9 cellular contexts compared by ENCODE assay signal in the genomic region with DNA sequence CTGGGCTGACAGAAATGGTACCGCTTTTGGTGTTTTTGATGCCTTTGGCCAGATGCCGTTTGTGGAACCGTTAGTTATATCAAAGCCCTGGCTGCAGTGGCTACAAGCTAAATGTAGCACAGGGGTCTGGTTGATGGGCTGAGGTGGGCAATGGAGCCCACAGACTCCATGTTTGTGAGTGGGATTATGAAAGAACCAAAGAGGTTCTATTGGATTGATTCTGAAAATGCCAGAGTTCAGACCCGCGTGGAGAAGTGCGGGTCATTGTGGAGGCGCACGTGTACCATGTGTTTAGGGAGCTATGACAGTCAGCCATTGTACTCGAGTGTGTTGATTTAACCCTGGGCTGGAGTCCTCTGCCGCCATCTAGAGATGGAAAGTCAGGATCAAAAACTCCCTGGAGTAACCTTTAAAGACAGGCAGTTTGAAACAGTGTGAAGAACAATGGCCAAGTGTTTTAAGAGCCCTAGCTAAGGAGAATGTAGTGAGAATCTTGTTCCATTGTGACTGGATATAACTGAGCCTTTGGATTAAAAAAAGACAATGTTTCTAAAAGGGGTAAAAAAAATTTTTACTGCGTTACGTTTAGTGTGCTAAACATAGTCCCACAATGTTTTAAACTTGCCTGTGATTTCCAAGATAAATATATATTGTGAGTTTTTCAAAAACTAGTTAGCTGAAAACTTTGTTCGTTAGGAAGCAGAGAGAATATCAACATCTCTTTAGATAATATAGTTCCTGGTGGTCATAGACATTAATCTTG. TPM values are rescaled to one million over a fixed set of nuclear protein-coding genes. Genes with fewer than 3 reads are reported as not detected.
DNase-seq lines count a peak whose midpoint lies in the region; ATAC-seq and TF ChIP-seq lines count a peak whose summit lies in the region.
"Had no signal": no experiment of that assay in that cellular context is flagged by ENCODE, and none has a peak within 500 bp of the region (broad histone marks: within the 10 kb centered on the region; RNA-seq: fewer than 3 reads in every experiment).

No MANE protein-coding gene starts in this region.

- peak overlapping the region in 2 of 10 donors; percentile 25 to 52 for H3K27ac ChIP-seq in heart right ventricle
- H3K27ac ChIP-seq: neutrophil had no signal

- intact Hi-C loops in heart right ventricle (cut with DNase I) = loop anchor here in 4 of 10 donors (5.0 kb wide), 2 partner anchors 90 to 95 kb away; a partner anchor contains a TSS

- peaks cover 4% of the 10 kb centered on the region for H3K4me1 Mint-ChIP-seq in activated CD8-positive, alpha-beta T cell treated with anti-CD3 and anti-CD28 coated beads, Interleukin-2, amount 10 ng/mL, durations not matched to agents 7 days and 5 days (ENCODE audit: low read depth)

- peak; percentile 44 for ATAC-seq in GM18502 (IDR thresholded peaks at IDR 0.05; ENCODE audit: poor library complexity, unreplicated experiment)
- ATAC-seq in activated CD8-positive, alpha-beta T cell treated with anti-CD3 and anti-CD28 coated beads, Interleukin-2, amount 10 ng/mL, durations not matched to agents 7 days and 5 days = peak; percentile 44
- peak; percentile 75 to 90 (median 89) for ATAC-seq in heart right ventricle
- no peak for ATAC-seq in HG02981 (IDR thresholded peaks at IDR 0.05; ENCODE audit: unreplicated experiment)

- H3K27me3 Mint-ChIP-seq in activated CD8-positive, alpha-beta T cell treated with anti-CD3 and anti-CD28 coated beads, Interleukin-2, amount 10 ng/mL, durations not matched to agents 7 days and 5 days (ENCODE audit: low read depth) = peaks cover 8% of the 10 kb centered on the region

- POLR2A ChIA-PET in activated CD8-positive, alpha-beta T cell treated with anti-CD3 and anti-CD28 coated beads, Interleukin-2, amount 10 ng/mL, durations not matched to agents 7 days and 5 days (lab: Charles Lee) = interaction anchor here (0.7 kb wide), 1 partner anchor 708 kb away, joined by 3 read pairs; no protein-coding TSS in a partner anchor

- no peaks in the 10 kb centered on the region for H3K9me3 ChIP-seq in heart right ventricle
- H3K9me3 ChIP-seq: neutrophil had no signal

- CTCF ChIA-PET in activated CD8-positive, alpha-beta T cell treated with anti-CD3 and anti-CD28 coated beads, Interleukin-2, amount 10 ng/mL, durations not matched to agents 7 days and 5 days (lab: Charles Lee) = interaction anchor here (0.6 to 1.7 kb wide), 9 partner anchors 13 to 192 kb away, joined by 3 to 5 read pairs (median 3); a partner anchor contains a TSS

- 11 to 21% methylated on average over 13 of the region's 13 CpGs for WGBS in heart right ventricle, 2 donors

- no peak for DNase-seq in AG09309 (ENCODE audit: low read depth)
- peak; percentile 15 for DNase-seq in NCI-H2171 (lab: John Stamatoyannopoulos, UW)
- DNase-seq in activated CD8-positive, alpha-beta T cell treated with anti-CD3 and anti-CD28 coated beads, Interleukin-2, amount 10 ng/mL, durations not matched to agents 7 days and 5 days = peak; percentile 23
- peak in 1 of 2 donors; percentile 57 for DNase-seq in heart right ventricle
- peak; percentile 71 for DNase-seq in renal cortical epithelial cell (ENCODE audit: low read depth)
- DNase-seq in activated CD4-positive, CD25-positive, alpha-beta regulatory T cell (lab: John Stamatoyannopoulos, UW) = no peak

- H3K4me3 Mint-ChIP-seq in activated CD8-positive, alpha-beta T cell treated with anti-CD3 and anti-CD28 coated beads, Interleukin-2, amount 10 ng/mL, durations not matched to agents 7 days and 5 days = no peak overlapping the region

- H3K36me3 ChIP-seq in heart right ventricle = no peaks in the 10 kb centered on the region
- H3K36me3 ChIP-seq: neutrophil had no signal

- H3K27me3 ChIP-seq in heart right ventricle = no peaks in the 10 kb centered on the region
- H3K27me3 ChIP-seq: neutrophil had no signal

- TF ChIP-seq CTCF in AG09309 (IDR thresholded peaks at IDR 0.05; ENCODE audit: control insufficient read depth, insufficient read depth, low read depth, low read length, missing control alignments) (peak; percentile 68), heart right ventricle (IDR thresholded peaks at IDR 0.05) (peak; percentile 24 to 70 (median 57))

- H3K9me3 Mint-ChIP-seq in activated CD8-positive, alpha-beta T cell treated with anti-CD3 and anti-CD28 coated beads, Interleukin-2, amount 10 ng/mL, durations not matched to agents 7 days and 5 days (ENCODE audit: insufficient read depth) = no peaks in the 10 kb centered on the region

- H3K36me3 Mint-ChIP-seq in activated CD8-positive, alpha-beta T cell treated with anti-CD3 and anti-CD28 coated beads, Interleukin-2, amount 10 ng/mL, durations not matched to agents 7 days and 5 days (ENCODE audit: low read depth) = no peaks in the 10 kb centered on the region

- peaks cover 0 to 61% (median 19%) of the 10 kb centered on the region in 9 donors for H3K4me1 ChIP-seq in heart right ventricle

- no peak overlapping the region for H3K27ac Mint-ChIP-seq in activated CD8-positive, alpha-beta T cell treated with anti-CD3 and anti-CD28 coated beads, Interleukin-2, amount 10 ng/mL, durations not matched to agents 7 days and 5 days

- no peak overlapping the region for H3K4me3 ChIP-seq in AG09309 (ENCODE audit: control insufficient read depth, low read depth, low read length)
- H3K4me3 ChIP-seq in heart right ventricle = peak overlapping the region in 5 of 10 donors; percentile 2 to 38 (median 26)

RNA-seq across cellular contexts. Expression of a gene that starts 12.7 kb away (rescaled TPM):
- not detected for total RNA-seq in activated CD8-positive, alpha-beta T cell treated with anti-CD3 and anti-CD28 coated beads, Interleukin-2, amount 10 ng/mL, durations not matched to agents 7 days and 5 days
- 100 to 1,000 TPM in 3 of 10 donors, 10 to 100 TPM in 7; 38.4 to 250 (median 65.4) TPM for total RNA-seq in heart right ventricle
- 100 to 1,000 TPM in 1 of 2 donors, 10 to 100 TPM in 1; 67.3 to 108 TPM for polyA plus RNA-seq in heart right ventricle
- not detected in 2 replicates for total RNA-seq in renal cortical epithelial cell

RNA-seq across cellular contexts. Expression of a gene that starts 51.3 kb away (rescaled TPM):
- not detected for total RNA-seq in activated CD8-positive, alpha-beta T cell treated with anti-CD3 and anti-CD28 coated beads, Interleukin-2, amount 10 ng/mL, durations not matched to agents 7 days and 5 days
- total RNA-seq in heart right ventricle (10 to 100 TPM in 1 of 10 donors, under 1 TPM in 4, not detected in 5; 0.23 to 61.0 (median 0.40) TPM), renal cortical epithelial cell (0.10 and 1.2 TPM in 2 replicates)
- under 1 TPM in 1 of 2 donors, not detected in 1; 0.07 TPM for polyA plus RNA-seq in heart right ventricle

Comparison
In these comparisons a context has a peak if more than half of its experiments do, and no peak if none do; other contexts are left out.
1. DNase-seq: peak in NCI-H2171 (single experiment), activated CD8-positive, alpha-beta T cell treated with anti-CD3 and anti-CD28 coated beads, Interleukin-2, amount 10 ng/mL, durations not matched to agents 7 days and 5 days (single experiment) and renal cortical epithelial cell (single experiment); none in AG09309 (single experiment) and activated CD4-positive, CD25-positive, alpha-beta regulatory T cell (0 of 4).
2. RNA of a gene that starts 12.7 kb away (total RNA-seq): 38.4 to 250 TPM in heart right ventricle; not detected in activated CD8-positive, alpha-beta T cell treated with anti-CD3 and anti-CD28 coated beads, Interleukin-2, amount 10 ng/mL, durations not matched to agents 7 days and 5 days and not detected in renal cortical epithelial cell; every median in the first group is over 10 times any median in the second.